1 cellular context compared by ENCODE assay signal in genomic region chr13:41370736-41371135, GRCh38.
TF ChIP-seq lines count a peak whose summit lies in the region.

No MANE protein-coding gene starts in this region.

TF ChIP-seq in WTC11, 78 proteins besides CTCF, POLR2A, EP300 and RAD21 (continued from another document):
- TF ChIP-seq, protein P1, sequence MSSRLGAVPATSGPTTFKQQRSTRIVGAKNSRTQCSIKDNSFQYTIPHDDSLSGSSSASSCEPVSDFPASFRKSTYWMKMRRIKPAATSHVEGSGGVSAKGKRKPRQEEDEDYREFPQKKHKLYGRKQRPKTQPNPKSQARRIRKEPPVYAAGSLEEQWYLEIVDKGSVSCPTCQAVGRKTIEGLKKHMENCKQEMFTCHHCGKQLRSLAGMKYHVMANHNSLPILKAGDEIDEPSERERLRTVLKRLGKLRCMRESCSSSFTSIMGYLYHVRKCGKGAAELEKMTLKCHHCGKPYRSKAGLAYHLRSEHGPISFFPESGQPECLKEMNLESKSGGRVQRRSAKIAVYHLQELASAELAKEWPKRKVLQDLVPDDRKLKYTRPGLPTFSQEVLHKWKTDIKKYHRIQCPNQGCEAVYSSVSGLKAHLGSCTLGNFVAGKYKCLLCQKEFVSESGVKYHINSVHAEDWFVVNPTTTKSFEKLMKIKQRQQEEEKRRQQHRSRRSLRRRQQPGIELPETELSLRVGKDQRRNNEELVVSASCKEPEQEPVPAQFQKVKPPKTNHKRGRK (CRISPR knock-in tag; IDR thresholded peaks at IDR 0.05; ENCODE audit: borderline replicate concordance) = no peak
- TF ChIP-seq, protein P2, sequence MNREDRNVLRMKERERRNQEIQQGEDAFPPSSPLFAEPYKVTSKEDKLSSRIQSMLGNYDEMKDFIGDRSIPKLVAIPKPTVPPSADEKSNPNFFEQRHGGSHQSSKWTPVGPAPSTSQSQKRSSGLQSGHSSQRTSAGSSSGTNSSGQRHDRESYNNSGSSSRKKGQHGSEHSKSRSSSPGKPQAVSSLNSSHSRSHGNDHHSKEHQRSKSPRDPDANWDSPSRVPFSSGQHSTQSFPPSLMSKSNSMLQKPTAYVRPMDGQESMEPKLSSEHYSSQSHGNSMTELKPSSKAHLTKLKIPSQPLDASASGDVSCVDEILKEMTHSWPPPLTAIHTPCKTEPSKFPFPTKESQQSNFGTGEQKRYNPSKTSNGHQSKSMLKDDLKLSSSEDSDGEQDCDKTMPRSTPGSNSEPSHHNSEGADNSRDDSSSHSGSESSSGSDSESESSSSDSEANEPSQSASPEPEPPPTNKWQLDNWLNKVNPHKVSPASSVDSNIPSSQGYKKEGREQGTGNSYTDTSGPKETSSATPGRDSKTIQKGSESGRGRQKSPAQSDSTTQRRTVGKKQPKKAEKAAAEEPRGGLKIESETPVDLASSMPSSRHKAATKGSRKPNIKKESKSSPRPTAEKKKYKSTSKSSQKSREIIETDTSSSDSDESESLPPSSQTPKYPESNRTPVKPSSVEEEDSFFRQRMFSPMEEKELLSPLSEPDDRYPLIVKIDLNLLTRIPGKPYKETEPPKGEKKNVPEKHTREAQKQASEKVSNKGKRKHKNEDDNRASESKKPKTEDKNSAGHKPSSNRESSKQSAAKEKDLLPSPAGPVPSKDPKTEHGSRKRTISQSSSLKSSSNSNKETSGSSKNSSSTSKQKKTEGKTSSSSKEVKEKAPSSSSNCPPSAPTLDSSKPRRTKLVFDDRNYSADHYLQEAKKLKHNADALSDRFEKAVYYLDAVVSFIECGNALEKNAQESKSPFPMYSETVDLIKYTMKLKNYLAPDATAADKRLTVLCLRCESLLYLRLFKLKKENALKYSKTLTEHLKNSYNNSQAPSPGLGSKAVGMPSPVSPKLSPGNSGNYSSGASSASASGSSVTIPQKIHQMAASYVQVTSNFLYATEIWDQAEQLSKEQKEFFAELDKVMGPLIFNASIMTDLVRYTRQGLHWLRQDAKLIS (CRISPR knock-in tag; IDR thresholded peaks at IDR 0.05; ENCODE audit: borderline replicate concordance) = no peak
- TF ChIP-seq ESRRA (CRISPR knock-in tag; IDR thresholded peaks at IDR 0.05; ENCODE audit: borderline replicate concordance) (no peak), SOX15 (CRISPR knock-in tag; IDR thresholded peaks at IDR 0.05) (no peak), HMGXB4 (CRISPR knock-in tag; IDR thresholded peaks at IDR 0.05) (no peak), GTF2I (CRISPR knock-in tag; conservative IDR thresholded peaks at IDR 0.05) (no peak), MYBL2 (CRISPR knock-in tag; IDR thresholded peaks at IDR 0.05) (no peak), GRHL2 (CRISPR knock-in tag; IDR thresholded peaks at IDR 0.05; ENCODE audit: insufficient replicate concordance, severe bottlenecking) (no peak), ELF4 (CRISPR knock-in tag; IDR thresholded peaks at IDR 0.05; ENCODE audit: low read depth) (no peak), E2F4 (CRISPR knock-in tag; IDR thresholded peaks at IDR 0.05; ENCODE audit: borderline replicate concordance, low read depth) (no peak), NFYB (CRISPR knock-in tag; conservative IDR thresholded peaks at IDR 0.05; ENCODE audit: low read depth) (no peak), ZNF138 (CRISPR knock-in tag; conservative IDR thresholded peaks at IDR 0.05) (no peak), FOXP1 (CRISPR knock-in tag; IDR thresholded peaks at IDR 0.05; ENCODE audit: borderline replicate concordance) (no peak), ATF1 (CRISPR knock-in tag; IDR thresholded peaks at IDR 0.05) (no peak)
- TF ChIP-seq, protein P3, sequence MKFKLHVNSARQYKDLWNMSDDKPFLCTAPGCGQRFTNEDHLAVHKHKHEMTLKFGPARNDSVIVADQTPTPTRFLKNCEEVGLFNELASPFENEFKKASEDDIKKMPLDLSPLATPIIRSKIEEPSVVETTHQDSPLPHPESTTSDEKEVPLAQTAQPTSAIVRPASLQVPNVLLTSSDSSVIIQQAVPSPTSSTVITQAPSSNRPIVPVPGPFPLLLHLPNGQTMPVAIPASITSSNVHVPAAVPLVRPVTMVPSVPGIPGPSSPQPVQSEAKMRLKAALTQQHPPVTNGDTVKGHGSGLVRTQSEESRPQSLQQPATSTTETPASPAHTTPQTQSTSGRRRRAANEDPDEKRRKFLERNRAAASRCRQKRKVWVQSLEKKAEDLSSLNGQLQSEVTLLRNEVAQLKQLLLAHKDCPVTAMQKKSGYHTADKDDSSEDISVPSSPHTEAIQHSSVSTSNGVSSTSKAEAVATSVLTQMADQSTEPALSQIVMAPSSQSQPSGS (CRISPR knock-in tag; IDR thresholded peaks at IDR 0.05; ENCODE audit: borderline replicate concordance, low read depth) = no peak
TF ChIP-seq in WTC11: peak in this region for 0.
